ENCODE assay signal across 16 cellular contexts in the genomic region with DNA sequence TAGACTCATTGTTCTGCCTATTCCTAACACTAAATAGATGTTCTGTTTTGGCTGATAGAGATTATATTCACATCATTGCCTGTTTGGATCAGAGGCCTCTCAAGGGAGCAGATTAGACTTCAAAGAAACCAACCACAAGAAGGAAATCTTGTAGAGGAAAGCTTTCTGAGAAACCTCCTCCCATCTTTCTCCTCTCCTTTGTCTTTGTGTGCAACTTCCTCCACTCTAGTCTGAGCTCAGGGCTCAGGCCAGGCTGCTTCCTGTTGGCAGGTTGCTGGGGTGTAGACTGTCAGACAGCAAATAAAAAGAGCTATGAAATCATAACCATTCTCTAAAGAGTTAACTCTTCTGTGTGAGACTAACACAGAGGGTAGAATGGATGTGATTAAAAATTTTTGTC.
DNase-seq lines count a peak whose midpoint lies in the region; ATAC-seq and TF ChIP-seq lines count a peak whose summit lies in the region.
"Had no signal": no experiment of that assay in that cellular context is flagged by ENCODE, and none has a peak within 500 bp of the region (broad histone marks: within the 10 kb centered on the region; RNA-seq: fewer than 3 reads in every experiment).

No MANE protein-coding gene starts in this region.

- no peak for TF ChIP-seq POLR2A in transverse colon (IDR thresholded peaks at IDR 0.05)

- no peak overlapping the region for H3K4me3 ChIP-seq in neural progenitor cell
- H3K4me3 ChIP-seq in transverse colon, result no peak overlapping the region
- H3K4me3 ChIP-seq: hepatocyte, lower lobe of right lung, suprapubic skin had no signal

- peaks cover 16% of the 10 kb centered on the region for H3K27me3 Mint-ChIP-seq in T-helper 1 cell treated with Interleukin-12 subunit alpha and Interleukin-12 subunit beta and Interleukin-4 antibody, amounts not matched to agents 30 μg/mL and 1 μg/mL, for 36 hours (ENCODE audit: low read depth)
- H3K27me3 Mint-ChIP-seq in activated naive CD4-positive, alpha-beta T cell treated with anti-CD3 and anti-CD28 coated beads, Interleukin-2, amount 10 ng/mL, durations not matched to agents 7 days and 5 days, result peaks cover 16% of the 10 kb centered on the region
- peaks cover 5% of the 10 kb centered on the region for H3K27me3 Mint-ChIP-seq in neural progenitor cell (ENCODE audit: insufficient read depth, low read depth)

- H3K36me3 Mint-ChIP-seq in T-helper 1 cell treated with Interleukin-12 subunit alpha and Interleukin-12 subunit beta and Interleukin-4 antibody, amounts not matched to agents 30 μg/mL and 1 μg/mL, for 36 hours (ENCODE audit: low read depth), result peaks cover 1% of the 10 kb centered on the region
- H3K36me3 Mint-ChIP-seq in activated naive CD4-positive, alpha-beta T cell treated with anti-CD3 and anti-CD28 coated beads, Interleukin-2, amount 10 ng/mL, durations not matched to agents 7 days and 5 days, result peaks cover 7% of the 10 kb centered on the region
- H3K36me3 Mint-ChIP-seq in neural progenitor cell, result no peaks in the 10 kb centered on the region

- H4K20me1 ChIP-seq in neural progenitor cell (ENCODE audit: low read depth), result no peaks in the 10 kb centered on the region

- H3K9me3 ChIP-seq in neural progenitor cell (ENCODE audit: low read depth), result no peaks in the 10 kb centered on the region
- no peaks in the 10 kb centered on the region for H3K9me3 ChIP-seq in transverse colon
- H3K9me3 ChIP-seq: lower lobe of right lung, suprapubic skin had no signal

- CTCF ChIA-PET in activated naive CD4-positive, alpha-beta T cell treated with anti-CD3 and anti-CD28 coated beads, Interleukin-2, amount 10 ng/mL, durations not matched to agents 7 days and 5 days (lab: Charles Lee), result interaction anchor here (0.9 kb wide), 1 partner anchor 177 kb away, joined by 3 read pairs; no protein-coding TSS in a partner anchor

- no peak overlapping the region for H3K9ac ChIP-seq in neural progenitor cell

- H3K79me2 ChIP-seq in neural progenitor cell (ENCODE audit: low read depth), result no peaks in the 10 kb centered on the region
- H3K79me2 ChIP-seq: hepatocyte had no signal

- no peak overlapping the region for H3K4me2 ChIP-seq in neural progenitor cell
- H3K4me2 ChIP-seq: hepatocyte had no signal

- H3K4me1 ChIP-seq in neural progenitor cell, result no peaks in the 10 kb centered on the region
- no peaks in the 10 kb centered on the region for H3K4me1 ChIP-seq in transverse colon
- H3K4me1 ChIP-seq: lower lobe of right lung, suprapubic skin had no signal

- no peaks in the 10 kb centered on the region for H3F3A ChIP-seq in neural progenitor cell (ENCODE audit: low read depth)

- TF ChIP-seq EP300 in transverse colon (IDR thresholded peaks at IDR 0.05; ENCODE audit: low read depth), result no peak

- TF ChIP-seq CTCF in neural progenitor cell (IDR thresholded peaks at IDR 0.05) (no peak), transverse colon (IDR thresholded peaks at IDR 0.05) (no peak)

- ATAC-seq in HG03045 (IDR thresholded peaks at IDR 0.05; ENCODE audit: unreplicated experiment), result no peak
- ATAC-seq in GM19452 (IDR thresholded peaks at IDR 0.05; ENCODE audit: unreplicated experiment), result no peak
- ATAC-seq: lower lobe of right lung had no signal

- H3K36me3 ChIP-seq in neural progenitor cell (no peaks in the 10 kb centered on the region), transverse colon (no peaks in the 10 kb centered on the region)
- H3K36me3 ChIP-seq: lower lobe of right lung, suprapubic skin had no signal

- H3K4me1 Mint-ChIP-seq in T-helper 1 cell treated with Interleukin-12 subunit alpha and Interleukin-12 subunit beta and Interleukin-4 antibody, amounts not matched to agents 30 μg/mL and 1 μg/mL, for 36 hours (ENCODE audit: low read depth), result peaks cover 18% of the 10 kb centered on the region
- H3K4me1 Mint-ChIP-seq in activated naive CD4-positive, alpha-beta T cell treated with anti-CD3 and anti-CD28 coated beads, Interleukin-2, amount 10 ng/mL, durations not matched to agents 7 days and 5 days, result peaks cover 59% of the 10 kb centered on the region
- peaks cover 10% of the 10 kb centered on the region for H3K4me1 Mint-ChIP-seq in neural progenitor cell

- no peaks in the 10 kb centered on the region for H3K27me3 ChIP-seq in neural progenitor cell
- H3K27me3 ChIP-seq in transverse colon, result no peaks in the 10 kb centered on the region

- DNase-seq in KBM-7, result peak; percentile 46
- DNase-seq in activated naive CD4-positive, alpha-beta T cell treated with anti-CD3 and anti-CD28 coated beads, Interleukin-2, amount 10 ng/mL, durations not matched to agents 7 days and 5 days, result peak; percentile 69
- DNase-seq in neural progenitor cell (ENCODE audit: low spot score), result no peak
- DNase-seq in NCI-H2029 (lab: John Stamatoyannopoulos, UW), result no peak
- DNase-seq in transverse colon, result no peak
- DNase-seq: DMS 273 treated with DMSO at 0.1 percent for 48 hours; effector CD8-positive, alpha-beta T cell; lower lobe of right lung; NCI-H1417 treated with DMSO at 0.1 percent for 48 hours; NCI-H69; SHP77 treated with DMSO at 0.1 percent for 48 hours had no signal

- in situ Hi-C loops in KBM-7 (cut with MboI; ENCODE audit: low pct_unique_long_range_greater_than_20kb, low sequenced_read_pairs) (no loop called here), transverse colon (cut with MboI; ENCODE audit: low pct_ligation_motif_present in 1 of 4, low pct_unique_long_range_greater_than_20kb in 1 of 4, low sequenced_read_pairs in 3 of 4) (no loop called here)

- no peak overlapping the region for H3K27ac ChIP-seq in neural progenitor cell
- no peak overlapping the region for H3K27ac ChIP-seq in transverse colon
- H3K27ac ChIP-seq: hepatocyte, lower lobe of right lung, suprapubic skin had no signal

- peak overlapping the region; percentile 73 for H3K27ac Mint-ChIP-seq in T-helper 1 cell treated with Interleukin-12 subunit alpha and Interleukin-12 subunit beta and Interleukin-4 antibody, amounts not matched to agents 30 μg/mL and 1 μg/mL, for 36 hours
- peak overlapping the region; percentile 92 for H3K27ac Mint-ChIP-seq in activated naive CD4-positive, alpha-beta T cell treated with anti-CD3 and anti-CD28 coated beads, Interleukin-2, amount 10 ng/mL, durations not matched to agents 7 days and 5 days
- peak overlapping the region; percentile 43 for H3K27ac Mint-ChIP-seq in neural progenitor cell

- intact Hi-C loops in transverse colon (cut with DNase I; ENCODE audit: low total_unique reads), result no loop called here

- H3K4me3 Mint-ChIP-seq in T-helper 1 cell treated with Interleukin-12 subunit alpha and Interleukin-12 subunit beta and Interleukin-4 antibody, amounts not matched to agents 30 μg/mL and 1 μg/mL, for 36 hours, result peak overlapping the region; percentile 46
- H3K4me3 Mint-ChIP-seq in activated naive CD4-positive, alpha-beta T cell treated with anti-CD3 and anti-CD28 coated beads, Interleukin-2, amount 10 ng/mL, durations not matched to agents 7 days and 5 days, result peak overlapping the region; percentile 19
- H3K4me3 Mint-ChIP-seq in neural progenitor cell, result no peak overlapping the region

- H3K9me3 Mint-ChIP-seq in T-helper 1 cell treated with Interleukin-12 subunit alpha and Interleukin-12 subunit beta and Interleukin-4 antibody, amounts not matched to agents 30 μg/mL and 1 μg/mL, for 36 hours, result no peaks in the 10 kb centered on the region
- H3K9me3 Mint-ChIP-seq in activated naive CD4-positive, alpha-beta T cell treated with anti-CD3 and anti-CD28 coated beads, Interleukin-2, amount 10 ng/mL, durations not matched to agents 7 days and 5 days, result peaks cover 8% of the 10 kb centered on the region
- H3K9me3 Mint-ChIP-seq in neural progenitor cell, result no peaks in the 10 kb centered on the region

- H2AFZ ChIP-seq in neural progenitor cell (replicated peaks), result peak overlapping the region; percentile 83
- H2AFZ ChIP-seq: hepatocyte had no signal

Comparison
In these comparisons a context has a peak if more than half of its experiments do, and no peak if none do; other contexts are left out.
1. DNase-seq: peak in KBM-7 (single experiment) and activated naive CD4-positive, alpha-beta T cell treated with anti-CD3 and anti-CD28 coated beads, Interleukin-2, amount 10 ng/mL, durations not matched to agents 7 days and 5 days (single experiment); none in neural progenitor cell (single experiment), NCI-H2029 (single experiment) and transverse colon (single experiment).
2. Peak in every context shown above with its lines, with median percentiles within 50 percentile points of each other: H3K27ac Mint-ChIP-seq.